11 cellular contexts compared by ENCODE assay signal in genomic region chr11:130765951-130766649, GRCh38.
DNase-seq lines count a peak whose midpoint lies in the region; ATAC-seq and TF ChIP-seq lines count a peak whose summit lies in the region.
"Had no signal": no experiment of that assay in that cellular context is flagged by ENCODE, and none has a peak within 500 bp of the region (broad histone marks: within the 10 kb centered on the region; RNA-seq: fewer than 3 reads in every experiment).

No MANE protein-coding gene starts in this region.

- H3K4me3 ChIP-seq in dorsolateral prefrontal cortex (no peak overlapping the region), tibial nerve (no peak overlapping the region)
- H3K4me3 ChIP-seq: K562 had no signal

- in situ Hi-C loops in GM13977 (cut with MboI; ENCODE audit: low pct_unique_long_range_greater_than_20kb, low sequenced_read_pairs, unreplicated experiment) = no loop called here

- H3K36me3 ChIP-seq in tibial nerve = no peaks in the 10 kb centered on the region

- no peak for TF ChIP-seq EP300 in tibial nerve (IDR thresholded peaks at IDR 0.05)

- peak; percentile 12 for DNase-seq in GM13977 (ENCODE audit: low spot score)
- no peak for DNase-seq in effector memory CD8-positive, alpha-beta T cell
- DNase-seq in NCI-H526 treated with DMSO at 0.1 percent for 48 hours (lab: John Stamatoyannopoulos, UW) = no peak
- no peak for DNase-seq in NCI-H774 (lab: John Stamatoyannopoulos, UW)
- DNase-seq in dorsolateral prefrontal cortex = no peak
- no peak for DNase-seq in tibial nerve (ENCODE audit: low spot score in 2 of 2)
- DNase-seq: effector memory CD4-positive, alpha-beta T cell had no signal

- H3K27me3 Mint-ChIP-seq in effector memory CD8-positive, alpha-beta T cell = peaks cover 4 to 9% of the 10 kb centered on the region in 2 donors

- no peaks in the 10 kb centered on the region for H3K9me3 Mint-ChIP-seq in effector memory CD8-positive, alpha-beta T cell

- H3K36me3 Mint-ChIP-seq in effector memory CD8-positive, alpha-beta T cell (ENCODE audit: insufficient read depth) = peaks cover 2% of the 10 kb centered on the region

- peak overlapping the region; percentile 0 to 51 for H3K4me3 Mint-ChIP-seq in effector memory CD8-positive, alpha-beta T cell

- H3K27ac ChIP-seq in dorsolateral prefrontal cortex (no peak overlapping the region), tibial nerve (no peak overlapping the region)
- H3K27ac ChIP-seq: parathyroid adenoma had no signal

- intact Hi-C loops in dorsolateral prefrontal cortex (cut with DNase I) = no loop called here

- ATAC-seq in GM19467 (IDR thresholded peaks at IDR 0.05; ENCODE audit: unreplicated experiment) = peak; percentile 78
- ATAC-seq in HG03139 (IDR thresholded peaks at IDR 0.05; ENCODE audit: unreplicated experiment) = peak; percentile 64
- ATAC-seq in effector memory CD8-positive, alpha-beta T cell (replicated peaks) = peak; percentile 45
- ATAC-seq: K562 had no signal

- WGBS in tibial nerve, 2 donors = 45 to 76% methylated on average over 5 of the region's 5 CpGs

- H3K4me1 ChIP-seq in tibial nerve = peaks cover 0 to 5% (median 0%) of the 10 kb centered on the region in 4 donors
- H3K4me1 ChIP-seq: parathyroid adenoma had no signal

- peak overlapping the region; percentile 21 to 78 for H3K27ac Mint-ChIP-seq in effector memory CD8-positive, alpha-beta T cell

- TF ChIP-seq CTCF in GM13977 (IDR thresholded peaks at IDR 0.05; ENCODE audit: extremely low read depth, insufficient read depth, missing control alignments) = no peak
- no peak for TF ChIP-seq CTCF in dorsolateral prefrontal cortex (IDR thresholded peaks at IDR 0.05 in 54 of 56, conservative IDR thresholded peaks at IDR 0.05 in 2 of 56; ENCODE audit: low read depth in 1 of 56, partially characterized antibody in 56 of 56)
- no peak for TF ChIP-seq CTCF in tibial nerve (IDR thresholded peaks at IDR 0.05)

- no peaks in the 10 kb centered on the region for H3K9me3 ChIP-seq in tibial nerve

- H3K27me3 ChIP-seq in dorsolateral prefrontal cortex (peaks cover 0 to 20% (median 0%) of the 10 kb centered on the region in 45 donors), tibial nerve (no peaks in the 10 kb centered on the region)

- no peak for TF ChIP-seq POLR2A in tibial nerve (IDR thresholded peaks at IDR 0.05)

- peaks cover 5 to 8% of the 10 kb centered on the region in 2 donors for H3K4me1 Mint-ChIP-seq in effector memory CD8-positive, alpha-beta T cell (ENCODE audit: low read depth in 2 of 2)
